25 cellular contexts compared by ENCODE assay signal in the genomic region with DNA sequence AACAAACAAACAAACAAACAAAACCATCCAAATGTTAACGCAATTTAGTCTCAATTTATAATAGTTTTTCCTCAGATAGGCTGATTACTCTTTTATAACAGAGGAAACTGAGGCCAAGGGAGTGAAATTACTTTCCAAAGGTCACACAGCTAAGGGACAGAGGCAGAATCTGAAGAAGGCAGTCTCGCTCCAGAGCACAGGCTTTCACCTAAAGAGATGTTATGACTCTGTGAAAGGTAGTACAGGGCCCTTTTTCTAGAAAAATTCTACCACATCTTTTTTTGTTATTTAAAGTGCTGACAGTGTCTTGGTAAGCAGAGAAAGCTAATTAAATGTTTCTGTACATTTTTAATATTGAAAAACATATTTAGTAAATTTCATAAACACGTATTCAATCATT.
"Had no signal": no experiment of that assay in that cellular context is flagged by ENCODE, and none has a peak within 500 bp of the region (broad histone marks: within the 10 kb centered on the region; RNA-seq: fewer than 3 reads in every experiment).

No MANE protein-coding gene starts in this region.

- H3K4me1 ChIP-seq: lower lobe of right lung had no signal

- FAIRE-seq: endometrium, islet of Langerhans, keratinocyte had no signal

- DNase-seq: cortex of kidney; effector CD8-positive, alpha-beta T cell; effector memory CD8-positive, alpha-beta T cell; endodermal cell; erythroblast; esophagus squamous epithelium; foreskin fibroblast; foreskin melanocyte; gastrocnemius medialis; glutamatergic neuron; head of caudate nucleus; heart right ventricle; hippocampal formation; left cardiac atrium; left lung; left ventricle myocardium superior; lower lobe of right lung; mesenchymal stem cell; naive B cell had no signal

- H3K36me3 ChIP-seq: esophagus squamous epithelium, gastrocnemius medialis, heart right ventricle, left lung, lower lobe of right lung had no signal

- H3K27ac ChIP-seq: epithelial cell of prostate, esophagus squamous epithelium, gastrocnemius medialis, heart right ventricle, left lung, lower lobe of right lung had no signal

- H3K9me3 ChIP-seq: esophagus squamous epithelium, gastrocnemius medialis, heart right ventricle, left lung, lower lobe of right lung, mucosa of descending colon had no signal

- ATAC-seq: effector memory CD8-positive, alpha-beta T cell; esophagus mucosa; gastrocnemius medialis; heart right ventricle; left cardiac atrium; left lung; left ventricle myocardium superior; lower lobe of right lung had no signal

- H3K4me3 ChIP-seq: esophagus squamous epithelium, gastrocnemius medialis, heart right ventricle, left lung, lower lobe of right lung, mucosa of descending colon had no signal

- H3K27me3 ChIP-seq: gastrocnemius medialis, heart right ventricle had no signal
